ENCODE assay signal across 12 cellular contexts in genomic region chr1:202133016-202133415, GRCh38. TPM values are rescaled to one million over a fixed set of nuclear protein-coding genes. Genes with fewer than 3 reads are reported as not detected.
A peak's percentile ranks its signal among the peaks of the same experiment; 100 is the strongest.
DNase-seq lines count a peak whose midpoint lies in the region; ATAC-seq, FAIRE-seq and TF ChIP-seq lines count a peak whose summit lies in the region.
"Had no signal": no experiment of that assay in that cellular context is flagged by ENCODE, and none has a peak within 500 bp of the region (broad histone marks: within the 10 kb centered on the region; RNA-seq: fewer than 3 reads in every experiment).

No MANE protein-coding gene starts in this region.

- H3K79me2 ChIP-seq in keratinocyte (ENCODE audit: control insufficient read depth, insufficient read depth, low read length), result peaks cover 7% of the 10 kb centered on the region

- TF ChIP-seq CTCF in HL-60 (IDR thresholded peaks at IDR 0.05; ENCODE audit: insufficient read depth, low read length) (no peak), keratinocyte (optimal IDR thresholded peaks at IDR 0.05 in 1 of 3, IDR thresholded peaks at IDR 0.05 in 1 of 3, conservative IDR thresholded peaks at IDR 0.05 in 1 of 3; ENCODE audit: extremely low read depth in 1 of 3, insufficient read depth in 2 of 3, low read length in 3 of 3) (no peak)

- peaks cover 18 to 34% of the 10 kb centered on the region in 2 experiments for H3K36me3 ChIP-seq in keratinocyte (ENCODE audit: control insufficient read depth in 2 of 2, extremely low read depth in 1 of 2, insufficient read depth in 2 of 2, low read length in 2 of 2)

- H3K4me1 ChIP-seq in keratinocyte (ENCODE audit: control insufficient read depth, extremely low read depth, insufficient read depth, low read length), result peaks cover 16% of the 10 kb centered on the region

- no peaks in the 10 kb centered on the region for H3K9me1 ChIP-seq in keratinocyte (ENCODE audit: control insufficient read depth, extremely low read depth, insufficient read depth, low read length)

- H3K27me3 ChIP-seq in HL-60 (ENCODE audit: insufficient read depth, poor library complexity, severe bottlenecking) (no peaks in the 10 kb centered on the region), keratinocyte (ENCODE audit: control insufficient read depth, extremely low read depth, insufficient read depth, low read length) (no peaks in the 10 kb centered on the region)
- H3K27me3 ChIP-seq: BLaER1 had no signal

- peak overlapping the region; percentile 37 for H3K4me2 ChIP-seq in keratinocyte (ENCODE audit: control insufficient read depth, extremely low read depth, insufficient read depth, low read depth, low read length)
- H3K4me2 ChIP-seq: BLaER1 had no signal

- dilution Hi-C loops in keratinocyte (cut with MboI; ENCODE audit: extremely low pct_ligation_motif_present, low sequenced_read_pairs), result no loop called here

- H3K9me3 ChIP-seq in keratinocyte (ENCODE audit: control insufficient read depth, low read depth, low read length), result no peaks in the 10 kb centered on the region
- H3K9me3 ChIP-seq: BLaER1 had no signal

- H2AFZ ChIP-seq in keratinocyte (ENCODE audit: control insufficient read depth, low read length), result no peak overlapping the region

- H3K9ac ChIP-seq in keratinocyte (ENCODE audit: control insufficient read depth, extremely low read depth, insufficient read depth, low read length), result no peak overlapping the region
- H3K9ac ChIP-seq: BLaER1 had no signal

- DNase-seq in HL-60 (ENCODE audit: low read depth in 1 of 2, low spot score in 1 of 2) (peak; percentile 60 to 84), cerebellar cortex (ENCODE audit: low spot score) (peak; percentile 46), keratinocyte (ENCODE audit: low read depth, low spot score) (no peak), HCEC 1CT (no peak), OCI-M1 (lab: John Stamatoyannopoulos, UW) (no peak), HUDEP-2 (lab: John Stamatoyannopoulos, UW; ENCODE audit: unreplicated experiment in 76 of 76) (no peak)
- DNase-seq: activated T-cell treated with anti-CD3 and anti-CD28 coated beads for 4 hours, NCI-H1092 had no signal

- ATAC-seq in GM18858 (IDR thresholded peaks at IDR 0.05; ENCODE audit: unreplicated experiment), result no peak
- ATAC-seq: HCT116 had no signal

- H4K20me1 ChIP-seq in keratinocyte (ENCODE audit: control insufficient read depth, extremely low read depth, insufficient read depth, low read length), result peaks cover 16% of the 10 kb centered on the region

- H3K4me3 ChIP-seq in HL-60 (replicated peaks; ENCODE audit: insufficient read depth, low read length) (no peak overlapping the region), keratinocyte (ENCODE audit: control insufficient read depth in 2 of 3, extremely low read depth in 1 of 3, insufficient read depth in 2 of 3, low read depth in 1 of 3, low read length in 3 of 3) (no peak overlapping the region), skin epidermis (peak overlapping the region in 1 of 7 experiments; percentile 8)
- H3K4me3 ChIP-seq: BLaER1 had no signal

- H3K27ac ChIP-seq in HL-60 (replicated peaks) (peak overlapping the region; percentile 61), keratinocyte (ENCODE audit: control insufficient read depth, insufficient read depth, low read length) (peak overlapping the region; percentile 20), skin epidermis (peak overlapping the region in 17 of 21 experiments; percentile 54 to 92 (median 80))
- H3K27ac ChIP-seq: BLaER1 had no signal

- FAIRE-seq in keratinocyte (lab: Jason Lieb, UNC), result no peak

RNA-seq across cellular contexts. Expression of gene GPR37L1, which starts 10.3 kb away (rescaled TPM):
- 0.01 TPM in 2 of 3 replicates, not detected in the other for polyA plus RNA-seq in keratinocyte
- polyA plus RNA-seq in keratinocyte (2011; ENCODE audit: low read depth), result not detected
- polyA plus RNA-seq in keratinocyte (2011; cell fraction: cytosol; rRNA removed), result not detected in 2 replicates
- 0.04 TPM in 1 of 2 replicates, not detected in the other for polyA plus RNA-seq in keratinocyte (2011; cell fraction: nucleus; rRNA removed)
- polyA plus RNA-seq in keratinocyte (2012; ENCODE audit: low replicate concordance), result 0.05 and 0.06 TPM in 2 replicates
- polyA minus RNA-seq in keratinocyte, result not detected in 3 replicates
- not detected for polyA minus RNA-seq in keratinocyte (2011; cell fraction: cytosol; rRNA and poly(A)+ RNA removed)
- not detected in 2 replicates for polyA minus RNA-seq in keratinocyte (2011; cell fraction: nucleus; rRNA and poly(A)+ RNA removed)

RNA-seq across cellular contexts. Expression of gene ARL8A, which starts 11.5 kb away (rescaled TPM):
- 48.4 to 64.0 TPM (median 58.6 TPM) in 3 replicates for polyA plus RNA-seq in keratinocyte
- 19.2 TPM for polyA plus RNA-seq in keratinocyte (2011; ENCODE audit: low read depth)
- polyA plus RNA-seq in keratinocyte (2011; cell fraction: cytosol; rRNA removed), result 44.6 and 49.6 TPM in 2 replicates
- 41.2 and 45.1 TPM in 2 replicates for polyA plus RNA-seq in keratinocyte (2011; cell fraction: nucleus; rRNA removed)
- polyA plus RNA-seq in keratinocyte (2012; ENCODE audit: low replicate concordance), result 43.5 and 73.8 TPM in 2 replicates
- 23.9 to 32.6 TPM (median 30.4 TPM) in 3 replicates for polyA minus RNA-seq in keratinocyte
- polyA minus RNA-seq in keratinocyte (2011; cell fraction: cytosol; rRNA and poly(A)+ RNA removed), result 52.6 TPM
- polyA minus RNA-seq in keratinocyte (2011; cell fraction: nucleus; rRNA and poly(A)+ RNA removed), result 13.0 and 14.0 TPM in 2 replicates

RNA-seq across cellular contexts. Expression of gene PTPN7, which starts 27.4 kb away (rescaled TPM):
- polyA plus RNA-seq in keratinocyte, result 0.06 to 0.10 TPM in 2 of 3 replicates, not detected in the other
- not detected for polyA plus RNA-seq in keratinocyte (2011; ENCODE audit: low read depth)
- polyA plus RNA-seq in keratinocyte (2011; cell fraction: cytosol; rRNA removed), result not detected in 2 replicates
- not detected in 2 replicates for polyA plus RNA-seq in keratinocyte (2011; cell fraction: nucleus; rRNA removed)
- polyA plus RNA-seq in keratinocyte (2012; ENCODE audit: low replicate concordance), result not detected in 2 replicates
- not detected in 3 replicates for polyA minus RNA-seq in keratinocyte
- not detected for polyA minus RNA-seq in keratinocyte (2011; cell fraction: cytosol; rRNA and poly(A)+ RNA removed)
- polyA minus RNA-seq in keratinocyte (2011; cell fraction: nucleus; rRNA and poly(A)+ RNA removed), result not detected in 2 replicates

Comparison
In these comparisons a context has a peak if more than half of its experiments do, and no peak if none do; other contexts are left out.
1. DNase-seq: peak in HL-60 (2 of 2) and cerebellar cortex (single experiment); none in keratinocyte (single experiment), HCEC 1CT (single experiment), OCI-M1 (single experiment) and HUDEP-2 (0 of 76).
2. H3K27ac ChIP-seq: peak in every context shown above with its lines; median percentile 80 in skin epidermis; 61 in HL-60; 20 in keratinocyte.